In genomic region chr1:220691039-220691684, GRCh38 we compare ENCODE assay signal across 9 cellular contexts. TPM values are rescaled to one million over a fixed set of nuclear protein-coding genes. Genes with fewer than 3 reads are reported as not detected.
DNase-seq lines count a peak whose midpoint lies in the region; TF ChIP-seq lines count a peak whose summit lies in the region.
"Had no signal": no experiment of that assay in that cellular context is flagged by ENCODE, and none has a peak within 500 bp of the region (broad histone marks: within the 10 kb centered on the region; RNA-seq: fewer than 3 reads in every experiment).

No MANE protein-coding gene starts in this region.

- H3K27me3 ChIP-seq in stomach: peaks cover 0 to 26% (median 0%) of the 10 kb centered on the region in 3 donors

- no peaks in the 10 kb centered on the region for H3K9me3 ChIP-seq in stomach

- H3K27ac ChIP-seq in angular gyrus (ENCODE audit: low read depth, low read length) (peak overlapping the region; percentile 74), stomach (peak overlapping the region in 3 of 5 donors; percentile 70 to 78 (median 70))

- H3K36me3 Mint-ChIP-seq in T-helper 2 cell treated with Interferon-gamma antibody and Interleukin-4, amounts not matched to agents 5 μg/mL and 100 μg/mL, for 36 hours (ENCODE audit: low read depth): no peaks in the 10 kb centered on the region

- H3K4me3 Mint-ChIP-seq in T-helper 2 cell treated with Interferon-gamma antibody and Interleukin-4, amounts not matched to agents 5 μg/mL and 100 μg/mL, for 36 hours: peak overlapping the region; percentile 43

- intact Hi-C loops in stomach (cut with DNase I; ENCODE audit: low total_unique reads): no loop called here

- H3K27me3 Mint-ChIP-seq in T-helper 2 cell treated with Interferon-gamma antibody and Interleukin-4, amounts not matched to agents 5 μg/mL and 100 μg/mL, for 36 hours (ENCODE audit: low read depth): peaks cover 29% of the 10 kb centered on the region

- no peak for TF ChIP-seq POLR2A in stomach (IDR thresholded peaks at IDR 0.05)

- H3K9me3 Mint-ChIP-seq in T-helper 2 cell treated with Interferon-gamma antibody and Interleukin-4, amounts not matched to agents 5 μg/mL and 100 μg/mL, for 36 hours: no peaks in the 10 kb centered on the region

- H3K36me3 ChIP-seq in stomach: no peaks in the 10 kb centered on the region

- 26 to 48% (median 41%) methylated on average over 16 of the region's 16 CpGs for WGBS in stomach, 5 donors

- H3K4me1 Mint-ChIP-seq in T-helper 2 cell treated with Interferon-gamma antibody and Interleukin-4, amounts not matched to agents 5 μg/mL and 100 μg/mL, for 36 hours (ENCODE audit: low read depth): peaks cover 6% of the 10 kb centered on the region

- DNase-seq in T-helper 2 cell treated with Interferon-gamma antibody and Interleukin-4, amounts not matched to agents 5 μg/mL and 100 μg/mL, for 36 hours (ENCODE audit: low spot score): no peak
- DNase-seq in T-helper 2 cell (no peak), kidney tubule cell (ENCODE audit: low spot score) (peak; percentile 2), stomach (no peak), NCI-H1930 (lab: John Stamatoyannopoulos, UW) (no peak), NCI-H2029 treated with DMSO at 0.1 percent for 48 hours (lab: John Stamatoyannopoulos, UW) (no peak), kidney glomerular epithelial cell (lab: John Stamatoyannopoulos, UW) (no peak)
- DNase-seq: activated CD4-positive, CD25-positive, alpha-beta regulatory T cell treated with anti-CD3 and anti-CD28 coated beads, Interleukin-2, amount 50 U/mL, for 72 hours had no signal

- H3K27ac Mint-ChIP-seq in T-helper 2 cell treated with Interferon-gamma antibody and Interleukin-4, amounts not matched to agents 5 μg/mL and 100 μg/mL, for 36 hours: no peak overlapping the region

- TF ChIP-seq EP300 in stomach (IDR thresholded peaks at IDR 0.05): no peak

- peaks cover 6 to 29% (median 23%) of the 10 kb centered on the region in 4 donors for H3K4me1 ChIP-seq in stomach

- H3K4me3 ChIP-seq in stomach: peak overlapping the region; percentile 61 to 84 (median 75)

- no peak for TF ChIP-seq CTCF in stomach (IDR thresholded peaks at IDR 0.05)

RNA-seq across cellular contexts. Expression of gene C1orf115, which starts 1.0 kb away (rescaled TPM):
- 10 to 100 TPM in 3 of 5 donors, 1 to 10 TPM in 2; 9.3 to 23.2 (median 12.3) TPM for total RNA-seq in stomach
- polyA plus RNA-seq in stomach: 10 to 100 TPM; 13.5 to 28.8 (median 21.7) TPM

RNA-seq across cellular contexts. Expression of gene MTARC2, which starts 57.0 kb away (rescaled TPM):
- total RNA-seq in stomach: 10 to 100 TPM in 4 of 5 donors, 1 to 10 TPM in 1; 9.9 to 83.4 (median 51.3) TPM
- 10 to 100 TPM in 2 of 3 donors, 1 to 10 TPM in 1; 7.3 to 18.3 (median 11.3) TPM for polyA plus RNA-seq in stomach
